Comparison of ENCODE assay signal across 1 cellular context in the genomic region with DNA sequence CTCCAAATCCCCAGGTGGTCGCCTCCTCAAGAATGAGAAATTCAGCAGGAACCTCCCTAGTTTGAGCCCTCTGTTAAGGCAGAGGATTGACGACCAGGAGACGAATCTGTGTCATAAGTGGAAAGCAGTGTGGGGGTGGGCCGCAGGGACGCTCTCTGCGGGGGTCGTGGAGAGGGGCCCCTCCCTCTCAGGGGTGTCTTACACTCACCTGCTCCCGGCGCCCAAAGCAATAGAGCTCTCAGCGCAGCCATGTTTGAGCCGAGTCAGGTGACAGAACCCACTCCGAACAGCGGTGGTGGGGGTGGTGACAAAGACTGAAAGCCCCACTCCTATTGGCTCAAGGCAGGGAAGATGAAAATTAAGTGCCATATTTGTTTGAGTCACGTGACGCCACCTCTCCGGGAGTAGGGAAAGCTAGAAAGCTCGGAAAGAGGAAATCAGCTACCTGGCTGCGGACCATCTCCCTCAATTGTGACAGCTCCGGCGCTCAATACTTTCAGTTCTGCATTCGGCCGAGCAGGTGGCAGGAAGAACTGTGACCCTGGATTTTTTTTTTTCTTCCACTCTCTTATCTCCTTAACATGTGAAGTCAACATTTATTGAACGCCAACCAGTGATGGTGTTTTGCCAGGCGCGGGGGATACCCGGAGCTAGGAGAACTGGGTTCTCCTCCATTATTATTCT.
TF ChIP-seq lines count a peak whose summit lies in the region.

A gene (minus strand): TSS at position 265 of the 684 bp plus-strand sequence. CDS start 627 bp downstream, outside the sequence.

TF ChIP-seq in HepG2, 621 proteins besides CTCF, POLR2A, EP300 and RAD21 (continued from another document and continues in another):
- TF ChIP-seq, protein P1, sequence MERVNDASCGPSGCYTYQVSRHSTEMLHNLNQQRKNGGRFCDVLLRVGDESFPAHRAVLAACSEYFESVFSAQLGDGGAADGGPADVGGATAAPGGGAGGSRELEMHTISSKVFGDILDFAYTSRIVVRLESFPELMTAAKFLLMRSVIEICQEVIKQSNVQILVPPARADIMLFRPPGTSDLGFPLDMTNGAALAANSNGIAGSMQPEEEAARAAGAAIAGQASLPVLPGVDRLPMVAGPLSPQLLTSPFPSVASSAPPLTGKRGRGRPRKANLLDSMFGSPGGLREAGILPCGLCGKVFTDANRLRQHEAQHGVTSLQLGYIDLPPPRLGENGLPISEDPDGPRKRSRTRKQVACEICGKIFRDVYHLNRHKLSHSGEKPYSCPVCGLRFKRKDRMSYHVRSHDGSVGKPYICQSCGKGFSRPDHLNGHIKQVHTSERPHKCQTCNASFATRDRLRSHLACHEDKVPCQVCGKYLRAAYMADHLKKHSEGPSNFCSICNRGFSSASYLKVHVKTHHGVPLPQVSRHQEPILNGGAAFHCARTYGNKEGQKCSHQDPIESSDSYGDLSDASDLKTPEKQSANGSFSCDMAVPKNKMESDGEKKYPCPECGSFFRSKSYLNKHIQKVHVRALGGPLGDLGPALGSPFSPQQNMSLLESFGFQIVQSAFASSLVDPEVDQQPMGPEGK (CRISPR knock-in tag; IDR thresholded peaks at IDR 0.05) = peak; percentile 85
- TF ChIP-seq ZNF496 (CRISPR knock-in tag; IDR thresholded peaks at IDR 0.05; ENCODE audit: insufficient replicate concordance) (no peak), ZFYVE20 (CRISPR knock-in tag; IDR thresholded peaks at IDR 0.05; ENCODE audit: borderline replicate concordance, low read depth) (no peak), MAFK (conservative IDR thresholded peaks at IDR 0.05 in 1 of 2, IDR thresholded peaks at IDR 0.05 in 1 of 2; ENCODE audit: low read length in 2 of 2) (no peak), GZF1 (CRISPR knock-in tag; IDR thresholded peaks at IDR 0.05) (no peak), NFATC3 (CRISPR knock-in tag; IDR thresholded peaks at IDR 0.05) (no peak), TGIF2 (CRISPR knock-in tag; IDR thresholded peaks at IDR 0.05) (peak; percentile 84), ZZZ3 (CRISPR knock-in tag; IDR thresholded peaks at IDR 0.05; ENCODE audit: borderline replicate concordance) (no peak), ZNF768 (CRISPR knock-in tag; IDR thresholded peaks at IDR 0.05) (no peak), ZSCAN9 (CRISPR knock-in tag; IDR thresholded peaks at IDR 0.05; ENCODE audit: borderline replicate concordance) (no peak; the same call in 1 of the 2 replicates), EEA1 (CRISPR knock-in tag; IDR thresholded peaks at IDR 0.05; ENCODE audit: borderline replicate concordance) (no peak), ZNF282 (IDR thresholded peaks at IDR 0.05; ENCODE audit: partially characterized antibody) (no peak), ATRX (CRISPR knock-in tag; IDR thresholded peaks at IDR 0.05; ENCODE audit: borderline replicate concordance) (no peak), ZNF367 (CRISPR knock-in tag; IDR thresholded peaks at IDR 0.05; ENCODE audit: borderline replicate concordance) (no peak), KLF16 (CRISPR knock-in tag; IDR thresholded peaks at IDR 0.05) (0 out of 4 replicates have a peak, but pooled peaks of 1 of the 2 experiments have one; percentile 32), ZNF570 (CRISPR knock-in tag; IDR thresholded peaks at IDR 0.05; ENCODE audit: borderline replicate concordance) (no peak), ZNF562 (CRISPR knock-in tag; IDR thresholded peaks at IDR 0.05; ENCODE audit: borderline replicate concordance) (no peak), BRD4 (CRISPR knock-in tag; IDR thresholded peaks at IDR 0.05) (peak; percentile 51; the same call in 1 of the 2 replicates), RARG (CRISPR knock-in tag; IDR thresholded peaks at IDR 0.05; ENCODE audit: low read depth) (no peak), AGO2 (optimal IDR thresholded peaks at IDR 0.05; ENCODE audit: low read depth, low read length) (no peak), DR1 (CRISPR knock-in tag; IDR thresholded peaks at IDR 0.05) (no peak), POLR2AphosphoS5 (IDR thresholded peaks at IDR 0.05; ENCODE audit: low read depth, low read length) (peak; percentile 81; the same call in 1 of the 2 replicates), ZNF598 (CRISPR knock-in tag; IDR thresholded peaks at IDR 0.05; ENCODE audit: borderline replicate concordance) (no peak), ZNF781 (CRISPR knock-in tag; IDR thresholded peaks at IDR 0.05; ENCODE audit: borderline replicate concordance, not compliant biosample characterization) (peak; percentile 64)
- TF ChIP-seq, protein P2, sequence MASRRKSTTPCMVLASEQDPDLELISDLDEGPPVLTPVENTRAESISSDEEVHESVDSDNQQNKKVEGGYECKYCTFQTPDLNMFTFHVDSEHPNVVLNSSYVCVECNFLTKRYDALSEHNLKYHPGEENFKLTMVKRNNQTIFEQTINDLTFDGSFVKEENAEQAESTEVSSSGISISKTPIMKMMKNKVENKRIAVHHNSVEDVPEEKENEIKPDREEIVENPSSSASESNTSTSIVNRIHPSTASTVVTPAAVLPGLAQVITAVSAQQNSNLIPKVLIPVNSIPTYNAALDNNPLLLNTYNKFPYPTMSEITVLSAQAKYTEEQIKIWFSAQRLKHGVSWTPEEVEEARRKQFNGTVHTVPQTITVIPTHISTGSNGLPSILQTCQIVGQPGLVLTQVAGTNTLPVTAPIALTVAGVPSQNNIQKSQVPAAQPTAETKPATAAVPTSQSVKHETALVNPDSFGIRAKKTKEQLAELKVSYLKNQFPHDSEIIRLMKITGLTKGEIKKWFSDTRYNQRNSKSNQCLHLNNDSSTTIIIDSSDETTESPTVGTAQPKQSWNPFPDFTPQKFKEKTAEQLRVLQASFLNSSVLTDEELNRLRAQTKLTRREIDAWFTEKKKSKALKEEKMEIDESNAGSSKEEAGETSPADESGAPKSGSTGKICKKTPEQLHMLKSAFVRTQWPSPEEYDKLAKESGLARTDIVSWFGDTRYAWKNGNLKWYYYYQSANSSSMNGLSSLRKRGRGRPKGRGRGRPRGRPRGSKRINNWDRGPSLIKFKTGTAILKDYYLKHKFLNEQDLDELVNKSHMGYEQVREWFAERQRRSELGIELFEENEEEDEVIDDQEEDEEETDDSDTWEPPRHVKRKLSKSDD (CRISPR knock-in tag; IDR thresholded peaks at IDR 0.05; ENCODE audit: low read depth) = no peak
- TF ChIP-seq, protein P3, sequence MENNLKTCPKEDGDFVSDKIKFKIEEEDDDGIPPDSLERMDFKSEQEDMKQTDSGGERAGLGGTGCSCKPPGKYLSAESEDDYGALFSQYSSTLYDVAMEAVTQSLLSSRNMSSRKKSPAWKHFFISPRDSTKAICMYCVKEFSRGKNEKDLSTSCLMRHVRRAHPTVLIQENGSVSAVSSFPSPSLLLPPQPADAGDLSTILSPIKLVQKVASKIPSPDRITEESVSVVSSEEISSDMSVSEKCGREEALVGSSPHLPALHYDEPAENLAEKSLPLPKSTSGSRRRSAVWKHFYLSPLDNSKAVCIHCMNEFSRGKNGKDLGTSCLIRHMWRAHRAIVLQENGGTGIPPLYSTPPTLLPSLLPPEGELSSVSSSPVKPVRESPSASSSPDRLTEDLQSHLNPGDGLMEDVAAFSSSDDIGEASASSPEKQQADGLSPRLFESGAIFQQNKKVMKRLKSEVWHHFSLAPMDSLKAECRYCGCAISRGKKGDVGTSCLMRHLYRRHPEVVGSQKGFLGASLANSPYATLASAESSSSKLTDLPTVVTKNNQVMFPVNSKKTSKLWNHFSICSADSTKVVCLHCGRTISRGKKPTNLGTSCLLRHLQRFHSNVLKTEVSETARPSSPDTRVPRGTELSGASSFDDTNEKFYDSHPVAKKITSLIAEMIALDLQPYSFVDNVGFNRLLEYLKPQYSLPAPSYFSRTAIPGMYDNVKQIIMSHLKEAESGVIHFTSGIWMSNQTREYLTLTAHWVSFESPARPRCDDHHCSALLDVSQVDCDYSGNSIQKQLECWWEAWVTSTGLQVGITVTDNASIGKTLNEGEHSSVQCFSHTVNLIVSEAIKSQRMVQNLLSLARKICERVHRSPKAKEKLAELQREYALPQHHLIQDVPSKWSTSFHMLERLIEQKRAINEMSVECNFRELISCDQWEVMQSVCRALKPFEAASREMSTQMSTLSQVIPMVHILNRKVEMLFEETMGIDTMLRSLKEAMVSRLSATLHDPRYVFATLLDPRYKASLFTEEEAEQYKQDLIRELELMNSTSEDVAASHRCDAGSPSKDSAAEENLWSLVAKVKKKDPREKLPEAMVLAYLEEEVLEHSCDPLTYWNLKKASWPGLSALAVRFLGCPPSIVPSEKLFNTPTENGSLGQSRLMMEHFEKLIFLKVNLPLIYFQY (CRISPR knock-in tag; IDR thresholded peaks at IDR 0.05; ENCODE audit: borderline replicate concordance) = 0 out of 2 replicates have a peak, but pooled peaks have one; percentile 13
- TF ChIP-seq, protein P4, sequence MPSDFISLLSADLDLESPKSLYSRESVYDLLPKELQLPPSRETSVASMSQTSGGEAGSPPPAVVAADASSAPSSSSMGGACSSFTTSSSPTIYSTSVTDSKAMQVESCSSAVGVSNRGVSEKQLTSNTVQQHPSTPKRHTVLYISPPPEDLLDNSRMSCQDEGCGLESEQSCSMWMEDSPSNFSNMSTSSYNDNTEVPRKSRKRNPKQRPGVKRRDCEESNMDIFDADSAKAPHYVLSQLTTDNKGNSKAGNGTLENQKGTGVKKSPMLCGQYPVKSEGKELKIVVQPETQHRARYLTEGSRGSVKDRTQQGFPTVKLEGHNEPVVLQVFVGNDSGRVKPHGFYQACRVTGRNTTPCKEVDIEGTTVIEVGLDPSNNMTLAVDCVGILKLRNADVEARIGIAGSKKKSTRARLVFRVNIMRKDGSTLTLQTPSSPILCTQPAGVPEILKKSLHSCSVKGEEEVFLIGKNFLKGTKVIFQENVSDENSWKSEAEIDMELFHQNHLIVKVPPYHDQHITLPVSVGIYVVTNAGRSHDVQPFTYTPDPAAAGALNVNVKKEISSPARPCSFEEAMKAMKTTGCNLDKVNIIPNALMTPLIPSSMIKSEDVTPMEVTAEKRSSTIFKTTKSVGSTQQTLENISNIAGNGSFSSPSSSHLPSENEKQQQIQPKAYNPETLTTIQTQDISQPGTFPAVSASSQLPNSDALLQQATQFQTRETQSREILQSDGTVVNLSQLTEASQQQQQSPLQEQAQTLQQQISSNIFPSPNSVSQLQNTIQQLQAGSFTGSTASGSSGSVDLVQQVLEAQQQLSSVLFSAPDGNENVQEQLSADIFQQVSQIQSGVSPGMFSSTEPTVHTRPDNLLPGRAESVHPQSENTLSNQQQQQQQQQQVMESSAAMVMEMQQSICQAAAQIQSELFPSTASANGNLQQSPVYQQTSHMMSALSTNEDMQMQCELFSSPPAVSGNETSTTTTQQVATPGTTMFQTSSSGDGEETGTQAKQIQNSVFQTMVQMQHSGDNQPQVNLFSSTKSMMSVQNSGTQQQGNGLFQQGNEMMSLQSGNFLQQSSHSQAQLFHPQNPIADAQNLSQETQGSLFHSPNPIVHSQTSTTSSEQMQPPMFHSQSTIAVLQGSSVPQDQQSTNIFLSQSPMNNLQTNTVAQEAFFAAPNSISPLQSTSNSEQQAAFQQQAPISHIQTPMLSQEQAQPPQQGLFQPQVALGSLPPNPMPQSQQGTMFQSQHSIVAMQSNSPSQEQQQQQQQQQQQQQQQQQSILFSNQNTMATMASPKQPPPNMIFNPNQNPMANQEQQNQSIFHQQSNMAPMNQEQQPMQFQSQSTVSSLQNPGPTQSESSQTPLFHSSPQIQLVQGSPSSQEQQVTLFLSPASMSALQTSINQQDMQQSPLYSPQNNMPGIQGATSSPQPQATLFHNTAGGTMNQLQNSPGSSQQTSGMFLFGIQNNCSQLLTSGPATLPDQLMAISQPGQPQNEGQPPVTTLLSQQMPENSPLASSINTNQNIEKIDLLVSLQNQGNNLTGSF (CRISPR knock-in tag; IDR thresholded peaks at IDR 0.05) = no peak
- TF ChIP-seq, protein P5, sequence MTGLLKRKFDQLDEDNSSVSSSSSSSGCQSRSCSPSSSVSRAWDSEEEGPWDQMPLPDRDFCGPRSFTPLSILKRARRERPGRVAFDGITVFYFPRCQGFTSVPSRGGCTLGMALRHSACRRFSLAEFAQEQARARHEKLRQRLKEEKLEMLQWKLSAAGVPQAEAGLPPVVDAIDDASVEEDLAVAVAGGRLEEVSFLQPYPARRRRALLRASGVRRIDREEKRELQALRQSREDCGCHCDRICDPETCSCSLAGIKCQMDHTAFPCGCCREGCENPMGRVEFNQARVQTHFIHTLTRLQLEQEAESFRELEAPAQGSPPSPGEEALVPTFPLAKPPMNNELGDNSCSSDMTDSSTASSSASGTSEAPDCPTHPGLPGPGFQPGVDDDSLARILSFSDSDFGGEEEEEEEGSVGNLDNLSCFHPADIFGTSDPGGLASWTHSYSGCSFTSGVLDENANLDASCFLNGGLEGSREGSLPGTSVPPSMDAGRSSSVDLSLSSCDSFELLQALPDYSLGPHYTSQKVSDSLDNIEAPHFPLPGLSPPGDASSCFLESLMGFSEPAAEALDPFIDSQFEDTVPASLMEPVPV (CRISPR knock-in tag; IDR thresholded peaks at IDR 0.05) = no peak
- TF ChIP-seq, protein P6, sequence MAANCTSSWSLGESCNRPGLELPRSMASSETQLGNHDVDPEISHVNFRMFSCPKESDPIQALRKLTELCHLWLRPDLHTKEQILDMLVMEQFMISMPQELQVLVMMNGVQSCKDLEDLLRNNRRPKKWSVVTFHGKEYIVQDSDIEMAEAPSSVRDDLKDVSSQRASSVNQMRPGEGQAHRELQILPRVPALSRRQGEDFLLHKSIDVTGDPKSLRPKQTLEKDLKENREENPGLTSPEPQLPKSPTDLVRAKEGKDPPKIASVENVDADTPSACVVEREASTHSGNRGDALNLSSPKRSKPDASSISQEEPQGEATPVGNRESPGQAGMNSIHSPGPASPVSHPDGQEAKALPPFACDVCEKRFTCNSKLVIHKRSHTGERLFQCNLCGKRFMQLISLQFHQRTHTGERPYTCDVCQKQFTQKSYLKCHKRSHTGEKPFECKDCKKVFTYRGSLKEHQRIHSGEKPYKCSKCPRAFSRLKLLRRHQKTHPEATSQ (CRISPR knock-in tag; IDR thresholded peaks at IDR 0.05; ENCODE audit: borderline replicate concordance) = no peak; the same call in 1 of the 2 replicates
- TF ChIP-seq, protein P7, sequence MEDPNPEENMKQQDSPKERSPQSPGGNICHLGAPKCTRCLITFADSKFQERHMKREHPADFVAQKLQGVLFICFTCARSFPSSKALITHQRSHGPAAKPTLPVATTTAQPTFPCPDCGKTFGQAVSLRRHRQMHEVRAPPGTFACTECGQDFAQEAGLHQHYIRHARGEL (CRISPR knock-in tag; IDR thresholded peaks at IDR 0.05) = no peak
- TF ChIP-seq, protein P8, sequence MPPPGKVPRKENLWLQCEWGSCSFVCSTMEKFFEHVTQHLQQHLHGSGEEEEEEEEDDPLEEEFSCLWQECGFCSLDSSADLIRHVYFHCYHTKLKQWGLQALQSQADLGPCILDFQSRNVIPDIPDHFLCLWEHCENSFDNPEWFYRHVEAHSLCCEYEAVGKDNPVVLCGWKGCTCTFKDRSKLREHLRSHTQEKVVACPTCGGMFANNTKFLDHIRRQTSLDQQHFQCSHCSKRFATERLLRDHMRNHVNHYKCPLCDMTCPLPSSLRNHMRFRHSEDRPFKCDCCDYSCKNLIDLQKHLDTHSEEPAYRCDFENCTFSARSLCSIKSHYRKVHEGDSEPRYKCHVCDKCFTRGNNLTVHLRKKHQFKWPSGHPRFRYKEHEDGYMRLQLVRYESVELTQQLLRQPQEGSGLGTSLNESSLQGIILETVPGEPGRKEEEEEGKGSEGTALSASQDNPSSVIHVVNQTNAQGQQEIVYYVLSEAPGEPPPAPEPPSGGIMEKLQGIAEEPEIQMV (CRISPR knock-in tag; IDR thresholded peaks at IDR 0.05; ENCODE audit: low read depth) = no peak
- TF ChIP-seq, protein P9, sequence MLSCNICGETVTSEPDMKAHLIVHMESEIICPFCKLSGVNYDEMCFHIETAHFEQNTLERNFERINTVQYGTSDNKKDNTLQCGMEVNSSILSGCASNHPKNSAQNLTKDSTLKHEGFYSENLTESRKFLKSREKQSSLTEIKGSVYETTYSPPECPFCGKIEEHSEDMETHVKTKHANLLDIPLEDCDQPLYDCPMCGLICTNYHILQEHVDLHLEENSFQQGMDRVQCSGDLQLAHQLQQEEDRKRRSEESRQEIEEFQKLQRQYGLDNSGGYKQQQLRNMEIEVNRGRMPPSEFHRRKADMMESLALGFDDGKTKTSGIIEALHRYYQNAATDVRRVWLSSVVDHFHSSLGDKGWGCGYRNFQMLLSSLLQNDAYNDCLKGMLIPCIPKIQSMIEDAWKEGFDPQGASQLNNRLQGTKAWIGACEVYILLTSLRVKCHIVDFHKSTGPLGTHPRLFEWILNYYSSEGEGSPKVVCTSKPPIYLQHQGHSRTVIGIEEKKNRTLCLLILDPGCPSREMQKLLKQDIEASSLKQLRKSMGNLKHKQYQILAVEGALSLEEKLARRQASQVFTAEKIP (CRISPR knock-in tag; IDR thresholded peaks at IDR 0.05; ENCODE audit: borderline replicate concordance) = no peak
